Comparison of ENCODE assay signal across 17 cellular contexts in the genomic region with DNA sequence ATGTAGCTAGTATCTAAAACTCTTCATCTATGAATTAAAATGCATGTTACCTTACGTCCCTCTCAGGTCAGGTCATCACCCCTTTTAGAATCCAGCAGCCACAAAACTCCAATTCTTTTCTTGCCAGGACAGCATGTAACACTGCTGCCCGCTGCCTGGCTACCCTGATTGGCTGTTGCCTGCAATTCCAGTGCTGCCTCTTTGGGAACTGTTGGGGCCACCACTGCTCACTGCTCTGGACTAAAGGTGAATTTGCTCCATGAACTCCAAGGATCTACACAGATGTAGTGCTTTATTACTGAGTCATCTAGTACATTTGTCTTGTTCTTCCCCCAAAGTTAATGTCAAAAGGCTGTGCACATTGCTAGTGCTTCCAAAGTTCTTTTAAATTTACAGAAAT. TPM values are rescaled to one million over a fixed set of nuclear protein-coding genes. Genes with fewer than 3 reads are reported as not detected.
DNase-seq lines count a peak whose midpoint lies in the region; ATAC-seq lines count a peak whose summit lies in the region.
"Had no signal": no experiment of that assay in that cellular context is flagged by ENCODE, and none has a peak within 500 bp of the region (broad histone marks: within the 10 kb centered on the region; RNA-seq: fewer than 3 reads in every experiment).

No MANE protein-coding gene starts in this region.

- H3K4me2 ChIP-seq in GM23248 (ENCODE audit: unreplicated experiment) = no peak overlapping the region

- H3K4me3 ChIP-seq in GM23248 = no peak overlapping the region
- H3K4me3 ChIP-seq: GM12878, HAP-1 had no signal

- H3K27ac ChIP-seq in GM23248 = no peak overlapping the region
- peak overlapping the region; percentile 2 for H3K27ac ChIP-seq in caudate nucleus (ENCODE audit: low read depth, low read length)
- H3K27ac ChIP-seq: C4-2B had no signal

- H3K27me3 ChIP-seq in GM23248 (replicated peaks; ENCODE audit: insufficient read depth) = no peaks in the 10 kb centered on the region

- no peaks in the 10 kb centered on the region for H3K36me3 ChIP-seq in GM23248 (ENCODE audit: low read depth)
- H3K36me3 ChIP-seq: HAP-1 had no signal

- ATAC-seq in HG02884 (IDR thresholded peaks at IDR 0.05; ENCODE audit: unreplicated experiment) = no peak
- ATAC-seq: GM12878 had no signal

- no peak overlapping the region for H2AFZ ChIP-seq in GM23248

- no peaks in the 10 kb centered on the region for H3K4me1 ChIP-seq in GM23248 (ENCODE audit: insufficient read depth)
- H3K4me1 ChIP-seq: Caco-2, HAP-1 had no signal

- H3K9me3 ChIP-seq in GM23248 (ENCODE audit: low read depth) = no peaks in the 10 kb centered on the region
- H3K9me3 ChIP-seq: Caco-2, HAP-1 had no signal

- DNase-seq in GM23248 (peak; percentile 3), LHCN-M2 (ENCODE audit: low read depth) (peak; percentile 18), caudate nucleus (lab: John Stamatoyannopoulos, UW) (no peak), GF-D8 (lab: John Stamatoyannopoulos, UW) (no peak), amniotic stem cell (lab: John Stamatoyannopoulos, UW) (no peak), DMS114 treated with DMSO at 0.1 percent for 48 hours (lab: John Stamatoyannopoulos, UW; ENCODE audit: unreplicated experiment) (no peak)
- DNase-seq: ACHN; AML-193; Caco-2; CD4-positive, alpha-beta T cell; DMS153; DMS79; GDM1 had no signal

- no peak overlapping the region for H3K9ac ChIP-seq in GM23248

- no peaks in the 10 kb centered on the region for H3F3A ChIP-seq in GM23248 (ENCODE audit: insufficient read depth)

- no peaks in the 10 kb centered on the region for H3K79me2 ChIP-seq in GM23248 (ENCODE audit: insufficient read depth)

- H4K20me1 ChIP-seq in GM23248 (ENCODE audit: insufficient read depth) = no peaks in the 10 kb centered on the region

- no peaks in the 10 kb centered on the region for H3K9me2 ChIP-seq in GM23248 (ENCODE audit: insufficient read depth)

- WGBS in GM23248 (ENCODE audit: low coverage in 1 of 2, low lambda C conversion rate in 2 of 2, missing lambda C conversion rate in 2 of 2), 2 experiments = 47 to 79% methylated on average over 2 of the region's 2 CpGs

- in situ Hi-C loops in GM23248 (cut with MboI) = no loop called here

RNA-seq across cellular contexts. Expression of gene SCIN, which starts 40.4 kb away (rescaled TPM):
- 0.13 and 0.32 TPM in 2 replicates for total RNA-seq in GM23248 (2014; rRNA removed; shearing (Covaris generic))
- 0.64 and 0.68 TPM in 2 replicates for polyA plus RNA-seq in GM23248 (2016; fragmentation: Nextera tagmentation; extraction: Ambion mirVana)
- total RNA-seq in LHCN-M2 (2014; rRNA removed) = 0.40 and 1.0 TPM in 2 replicates
- 1.3 TPM for polyA plus RNA-seq in LHCN-M2 (2012)

Comparison
In these comparisons a context has a peak if more than half of its experiments do, and no peak if none do; other contexts are left out.
1. DNase-seq: peak in GM23248 (single experiment) and LHCN-M2 (single experiment); none in caudate nucleus (0 of 61), GF-D8 (single experiment), amniotic stem cell (single experiment) and DMS114 treated with DMSO at 0.1 percent for 48 hours (single experiment).